ENCODE assay signal across 8 cellular contexts in genomic region chr11:65486570-65487466, GRCh38. TPM values are rescaled to one million over a fixed set of nuclear protein-coding genes. Genes with fewer than 3 reads are reported as not detected.
DNase-seq lines count a peak whose midpoint lies in the region; ATAC-seq, FAIRE-seq and TF ChIP-seq lines count a peak whose summit lies in the region.

No MANE protein-coding gene starts in this region.

- H3K27ac Mint-ChIP-seq in osteocyte (ENCODE audit: unreplicated experiment) (no peak overlapping the region), T-cell (no peak overlapping the region)

- H3K4me1 Mint-ChIP-seq in osteocyte (ENCODE audit: unreplicated experiment), result peaks cover 81% of the 10 kb centered on the region
- H3K4me1 Mint-ChIP-seq in T-cell, result peaks cover 14 to 33% (median 23%) of the 10 kb centered on the region in 3 donors

- POLR2A ChIA-PET in A673 (lab: Charles Lee; ENCODE audit: low non-redundant PET) (interaction anchor here (0.9 to 4.1 kb wide), 3 partner anchors 13 to 62 kb away, joined by 3 to 37 read pairs (median 6); partner anchors contain the start of gene MALAT1), PC-9 (lab: Charles Lee; ENCODE audit: unreplicated experiment) (interaction anchor here (0.6 to 1.6 kb wide), 8 partner anchors 10 to 68 kb away, joined by 3 to 9 read pairs (median 6); partner anchors contain the start of gene MALAT1), T-cell (lab: Charles Lee) (interaction anchor here in 1 of 2 donors (1.3 kb wide), 1 partner anchor 12 kb away, joined by 11 read pairs; the partner anchor contains the start of gene MALAT1)

- peaks cover 56% of the 10 kb centered on the region for H3K4me1 ChIP-seq in A673 (ENCODE audit: insufficient read depth, low read length, poor library complexity, severe bottlenecking)
- peaks cover 79% of the 10 kb centered on the region for H3K4me1 ChIP-seq in PC-9 (replicated peaks; ENCODE audit: insufficient read depth)
- H3K4me1 ChIP-seq in esophagus (ENCODE audit: control insufficient read depth in 2 of 2, insufficient read depth in 2 of 2, low read length in 1 of 2), result peaks cover 7 to 35% of the 10 kb centered on the region in 2 donors

- peak overlapping the region; percentile 17; the same call in 1 of the 2 replicates for H3K4me2 ChIP-seq in PC-9

- H3K36me3 ChIP-seq in A673 (ENCODE audit: insufficient read depth, low read length, poor library complexity, severe bottlenecking) (no peaks in the 10 kb centered on the region), PC-9 (ENCODE audit: low read depth) (no peaks in the 10 kb centered on the region), esophagus (ENCODE audit: control insufficient read depth in 2 of 2, insufficient read depth in 2 of 2, low read length in 1 of 2) (no peaks in the 10 kb centered on the region)

- H3K4me3 Mint-ChIP-seq in osteocyte (ENCODE audit: unreplicated experiment) (peak overlapping the region; percentile 26), T-cell (peak overlapping the region in 1 of 3 donors; percentile 48)

- no peaks in the 10 kb centered on the region for H4K20me1 ChIP-seq in PC-9 (ENCODE audit: insufficient read depth)

- H3K27me3 Mint-ChIP-seq in osteocyte (ENCODE audit: unreplicated experiment), result no peaks in the 10 kb centered on the region
- no peaks in the 10 kb centered on the region for H3K27me3 Mint-ChIP-seq in T-cell

- H3K9me2 ChIP-seq in PC-9 (ENCODE audit: insufficient read depth), result no peaks in the 10 kb centered on the region

- H3K9me3 ChIP-seq in A673 (ENCODE audit: low read depth, low read length, poor library complexity, severe bottlenecking), result no peaks in the 10 kb centered on the region
- no peaks in the 10 kb centered on the region for H3K9me3 ChIP-seq in PC-9 (ENCODE audit: insufficient read depth, low read depth)
- H3K9me3 ChIP-seq in esophagus (ENCODE audit: control insufficient read depth in 2 of 2, insufficient read depth in 1 of 2, low read depth in 1 of 2, low read length in 1 of 2), result no peaks in the 10 kb centered on the region

- CTCF ChIA-PET in A673 (lab: Charles Lee) (no interaction called here), PC-9 (lab: Charles Lee) (interaction anchor here (0.6 kb wide), 1 partner anchor 24 kb away, joined by 7 read pairs; no protein-coding TSS in a partner anchor), T-cell (lab: Charles Lee) (no interaction called here)

- no peak for FAIRE-seq in frontal cortex (lab: Jason Lieb, UNC)

- no peaks in the 10 kb centered on the region for H3K79me2 ChIP-seq in PC-9 (ENCODE audit: low read depth)

- BruUV-seq in A673 (replicated peaks; lab: Mats Ljungman, UMichigan), result TSS peak; percentile 63
- TSS peak; percentile 9 for BruUV-seq in PC-9 (replicated peaks; lab: Mats Ljungman, UMichigan)

- H3K27ac ChIP-seq in A673 (ENCODE audit: low read depth, low read length, poor library complexity, severe bottlenecking) (peak overlapping the region; percentile 62), PC-9 (no peak overlapping the region), esophagus (ENCODE audit: low read depth in 2 of 2, low read length in 1 of 2) (peak overlapping the region; percentile 85 to 99)

- TF ChIP-seq CTCF in A673 (conservative IDR thresholded peaks at IDR 0.05; ENCODE audit: low read depth, low read length), result no peak
- TF ChIP-seq CTCF in PC-9 (conservative IDR thresholded peaks at IDR 0.05), result no peak
- no peak for TF ChIP-seq CTCF in osteocyte (IDR thresholded peaks at IDR 0.05)

- H2AFZ ChIP-seq in PC-9, result no peak overlapping the region

- no peak overlapping the region for H3K4me3 ChIP-seq in A673 (ENCODE audit: low read depth, low read length, poor library complexity, severe bottlenecking)
- H3K4me3 ChIP-seq in PC-9, result no peak overlapping the region
- no peak overlapping the region for H3K4me3 ChIP-seq in esophagus (ENCODE audit: low read depth in 1 of 2, low read length in 2 of 2)

- no peaks in the 10 kb centered on the region for H3K27me3 ChIP-seq in A673 (replicated peaks; ENCODE audit: insufficient read depth, low read depth, low read length, poor library complexity)
- no peaks in the 10 kb centered on the region for H3K27me3 ChIP-seq in PC-9 (ENCODE audit: insufficient read depth, low read depth)
- no peaks in the 10 kb centered on the region for H3K27me3 ChIP-seq in esophagus (ENCODE audit: control insufficient read depth in 1 of 2, insufficient read depth in 2 of 2, low read length in 2 of 2)

- H3K9me3 Mint-ChIP-seq in osteocyte (ENCODE audit: unreplicated experiment) (no peaks in the 10 kb centered on the region), T-cell (no peaks in the 10 kb centered on the region)

- 68 to 76% methylated on average over 10 of the region's 10 CpGs for WGBS in esophagus, 2 donors

- ATAC-seq in T-cell (replicated peaks in 1 of 4) (no peak), GM21786 (IDR thresholded peaks at IDR 0.05; ENCODE audit: unreplicated experiment) (no peak), HG02798 (IDR thresholded peaks at IDR 0.05; ENCODE audit: poor library complexity, unreplicated experiment) (no peak)

- no peak for DNase-seq in A673 (ENCODE audit: low spot score)
- no peak for DNase-seq in PC-9
- DNase-seq in osteocyte (ENCODE audit: extremely low spot score, unreplicated experiment), result no peak
- DNase-seq in T-cell, result no peak
- no peak for DNase-seq in frontal cortex (ENCODE audit: low spot score in 2 of 2)

- intact Hi-C loops in A673 (cut with micrococcal nuclease; ENCODE audit: unreplicated experiment) (no loop called here), PC-9 (cut with micrococcal nuclease; ENCODE audit: unreplicated experiment) (loop anchor here (1.0 kb wide), 1 partner anchor 20 kb away; no protein-coding TSS in a partner anchor)

- H3K36me3 Mint-ChIP-seq in osteocyte (ENCODE audit: unreplicated experiment) (no peaks in the 10 kb centered on the region), T-cell (no peaks in the 10 kb centered on the region)

- peaks cover 60% of the 10 kb centered on the region for H3F3A ChIP-seq in PC-9 (ENCODE audit: insufficient read depth, low read depth)

RNA-seq across cellular contexts. Expression of gene MALAT1, which starts 12.0 kb away (rescaled TPM):
- 4,586 and 4,701 TPM in 2 replicates for total RNA-seq in A673 (2021)
- total RNA-seq in PC-9 (2021), result 6,494 and 7,852 TPM in 2 replicates
- 1,000 to 10,000 TPM in 1 of 2 donors, 10 to 100 TPM in 1; 94.9 to 1,950 TPM for polyA plus RNA-seq in esophagus
- 11,843 and 16,538 TPM in 2 replicates for total RNA-seq in osteocyte
- total RNA-seq in T-cell, result over 10,000 TPM; 21,382 to 33,585 (median 22,045) TPM
- 6,549 TPM for total RNA-seq in frontal cortex

RNA-seq across cellular contexts. Expression of gene SCYL1, which starts 38.1 kb away (rescaled TPM):
- total RNA-seq in A673 (2021) (90.6 and 95.7 TPM in 2 replicates), PC-9 (2021) (106 and 135 TPM in 2 replicates), osteocyte (103 and 104 TPM in 2 replicates), T-cell (10 to 100 TPM; 66.4 to 96.8 (median 76.8) TPM), frontal cortex (39.1 TPM)
- 10 to 100 TPM; 41.8 to 52.4 TPM for polyA plus RNA-seq in esophagus
